ENCODE assay signal across 15 cellular contexts in the genomic region with DNA sequence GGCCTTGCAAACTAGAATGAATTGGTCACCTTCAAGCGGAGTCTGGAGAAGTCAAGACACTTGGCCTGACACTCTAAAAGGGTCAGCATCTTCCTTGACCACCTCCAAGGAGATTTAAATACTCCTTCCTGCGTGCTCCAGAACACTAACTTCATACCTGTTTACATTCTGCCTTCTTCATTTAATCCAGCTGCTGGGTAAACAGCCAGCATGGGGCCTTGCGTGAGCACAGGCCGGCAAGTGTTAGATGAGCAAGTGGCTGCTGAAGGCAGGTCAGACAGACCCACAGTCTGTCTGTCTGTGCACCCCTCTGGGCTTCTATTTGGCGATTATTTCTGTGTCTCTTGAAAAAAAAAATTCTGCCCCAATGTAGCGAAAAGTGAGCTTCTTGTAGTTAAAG.
DNase-seq lines count a peak whose midpoint lies in the region; ATAC-seq, FAIRE-seq and TF ChIP-seq lines count a peak whose summit lies in the region.
"Had no signal": no experiment of that assay in that cellular context is flagged by ENCODE, and none has a peak within 500 bp of the region (broad histone marks: within the 10 kb centered on the region; RNA-seq: fewer than 3 reads in every experiment).

No MANE protein-coding gene starts in this region.

- H3K4me2 ChIP-seq in HepG2 (ENCODE audit: low read depth, low read length) (no peak overlapping the region; the same call in 1 of the 2 replicates), mesenchymal stem cell (ENCODE audit: low read length, poor library complexity, severe bottlenecking) (no peak overlapping the region)

- FAIRE-seq in HepG2 (lab: Jason Lieb, UNC): no peak

- H2BK5ac ChIP-seq in mesenchymal stem cell (ENCODE audit: low read depth, low read length, poor library complexity, severe bottlenecking): no peak overlapping the region

- no peaks in the 10 kb centered on the region for H3K27me3 ChIP-seq in HepG2 (ENCODE audit: control insufficient read depth in 1 of 2, insufficient read depth in 2 of 2, low read length in 2 of 2)
- H3K27me3 ChIP-seq in right lobe of liver: no peaks in the 10 kb centered on the region
- H3K27me3 ChIP-seq in mesenchymal stem cell (ENCODE audit: control insufficient read depth in 1 of 2, insufficient read depth in 1 of 2, low read length in 2 of 2): no peaks in the 10 kb centered on the region

- peak overlapping the region; percentile 4; the same call in 1 of the 2 replicates for H3K9ac ChIP-seq in HepG2 (ENCODE audit: insufficient read depth, low read depth, low read length)
- H3K9ac ChIP-seq in mesenchymal stem cell (ENCODE audit: low read length): no peak overlapping the region

- no peak overlapping the region for H3K14ac ChIP-seq in mesenchymal stem cell (ENCODE audit: low read length in 2 of 2)

- BruUV-seq in HepG2 (replicated peaks; lab: Mats Ljungman, UMichigan): no TSS peak

- no peak overlapping the region for H3K4me3 ChIP-seq in HepG2 (replicated peaks in 1 of 3; ENCODE audit: insufficient read depth in 1 of 3, low read depth in 2 of 3, low read length in 3 of 3)
- H3K4me3 ChIP-seq in right lobe of liver: no peak overlapping the region
- no peak overlapping the region for H3K4me3 ChIP-seq in mesenchymal stem cell (ENCODE audit: insufficient read depth in 1 of 2, low read depth in 1 of 2, low read length in 2 of 2)

- no peak overlapping the region for H3K4ac ChIP-seq in mesenchymal stem cell (ENCODE audit: low read depth in 1 of 2, low read length in 2 of 2)

- intact Hi-C loops in HepG2 (cut with micrococcal nuclease; ENCODE audit: unreplicated experiment): no loop called here
- intact Hi-C loops in right lobe of liver (cut with DNase I): no loop called here

- DNase-seq in HepG2 (ENCODE audit: low spot score): no peak
- DNase-seq in right lobe of liver: no peak
- DNase-seq in NCI-H510A (lab: John Stamatoyannopoulos, UW): peak; percentile 56
- peak; percentile 44 for DNase-seq in mesenchymal stem cell
- DNase-seq in HCEC 1CT: no peak
- DNase-seq in activated gamma-delta T cell (lab: John Stamatoyannopoulos, UW): no peak
- DNase-seq: Calu3; CD4-positive, CD25-positive, alpha-beta regulatory T cell; DMS79; NCI-H1436 treated with DMSO at 0.1 percent for 48 hours; NCI-H345; NCI-H774; SW 1271 had no signal

- POLR2A ChIA-PET in HepG2 (lab: Yijun Ruan, JAX): no interaction called here

- H3K9me3 ChIP-seq in HepG2 (ENCODE audit: low read length) (no peaks in the 10 kb centered on the region), right lobe of liver (no peaks in the 10 kb centered on the region), mesenchymal stem cell (ENCODE audit: control insufficient read depth, low read length) (no peaks in the 10 kb centered on the region)

- no peak for ATAC-seq in HepG2
- no peak for ATAC-seq in right lobe of liver
- ATAC-seq in HG03095 (IDR thresholded peaks at IDR 0.05; ENCODE audit: unreplicated experiment): no peak
- ATAC-seq: Panc1 had no signal

- H3K4me1 ChIP-seq in HepG2 (ENCODE audit: insufficient read depth, low read length): peaks cover 100% of the 10 kb centered on the region
- no peaks in the 10 kb centered on the region for H3K4me1 ChIP-seq in right lobe of liver
- H3K4me1 ChIP-seq in mesenchymal stem cell (ENCODE audit: control insufficient read depth, insufficient read depth, low read depth, low read length): peaks cover 10% of the 10 kb centered on the region

- H2BK15ac ChIP-seq in mesenchymal stem cell (ENCODE audit: low read depth, poor library complexity, severe bottlenecking): no peak overlapping the region

- CTCF ChIA-PET in HepG2 (lab: Yijun Ruan, JAX; ENCODE audit: low intra/inter-chr PET ratio, low total read pairs): no interaction called here

- TF ChIP-seq EP300 in HepG2 (IDR thresholded peaks at IDR 0.05; ENCODE audit: low read depth in 2 of 2, low read length in 2 of 2): no peak
- no peak for TF ChIP-seq EP300 in HepG2 (CRISPR knock-in tag; IDR thresholded peaks at IDR 0.05; ENCODE audit: borderline replicate concordance)

- no peak overlapping the region for H2BK12ac ChIP-seq in mesenchymal stem cell (ENCODE audit: low read length in 2 of 2)

- no peak overlapping the region for H4K8ac ChIP-seq in mesenchymal stem cell (ENCODE audit: low read length)

- peaks cover 0 to 4% of the 10 kb centered on the region in 2 experiments; a peak in 2 of 5 replicates for H3K36me3 ChIP-seq in HepG2 (replicated peaks in 1 of 2; ENCODE audit: control insufficient read depth in 1 of 2, insufficient read depth in 2 of 2, low read length in 2 of 2)
- no peaks in the 10 kb centered on the region for H3K36me3 ChIP-seq in right lobe of liver
- no peaks in the 10 kb centered on the region for H3K36me3 ChIP-seq in mesenchymal stem cell (ENCODE audit: control insufficient read depth in 1 of 2, insufficient read depth in 2 of 2, low read depth in 1 of 2, low read length in 2 of 2)

- no peak overlapping the region for H4K91ac ChIP-seq in mesenchymal stem cell (ENCODE audit: low read length)

- in situ Hi-C loops in HepG2 (cut with HindIII; ENCODE audit: extremely low pct_ligation_motif_present, low pct_unique_long_range_greater_than_20kb): no loop called here

- H3K27ac ChIP-seq in HepG2 (ENCODE audit: extremely low read length, insufficient read depth, low read length) (peak overlapping the region; percentile 29), right lobe of liver (no peak overlapping the region), mesenchymal stem cell (ENCODE audit: low read length, poor library complexity, severe bottlenecking) (no peak overlapping the region)

- no peak overlapping the region for H3K23ac ChIP-seq in mesenchymal stem cell (ENCODE audit: low read length in 2 of 2)

- TF ChIP-seq CTCF in HepG2 (CRISPR knock-in tag; IDR thresholded peaks at IDR 0.05): no peak
- TF ChIP-seq CTCF in right lobe of liver (IDR thresholded peaks at IDR 0.05): no peak

- no peaks in the 10 kb centered on the region for H4K20me1 ChIP-seq in HepG2 (ENCODE audit: insufficient read depth, low read length)

- peaks cover 27% of the 10 kb centered on the region for H3K79me1 ChIP-seq in mesenchymal stem cell (replicated peaks; ENCODE audit: low read length, poor library complexity, severe bottlenecking)

- TF ChIP-seq RAD21 in HepG2 (CRISPR knock-in tag; IDR thresholded peaks at IDR 0.05): no peak

- H3K79me2 ChIP-seq in HepG2 (ENCODE audit: insufficient read depth, low read length): peaks cover 42% of the 10 kb centered on the region

- H2AFZ ChIP-seq in HepG2 (ENCODE audit: low read length) (no peak overlapping the region), mesenchymal stem cell (ENCODE audit: low read depth, low read length) (no peak overlapping the region)

- H2BK120ac ChIP-seq in mesenchymal stem cell (ENCODE audit: low read depth, low read length): no peak overlapping the region

- H2AK5ac ChIP-seq in mesenchymal stem cell (ENCODE audit: low read length, severe bottlenecking): no peak overlapping the region

- H3K18ac ChIP-seq in mesenchymal stem cell (ENCODE audit: low read depth in 1 of 2, low read length in 2 of 2): peak overlapping the region in 1 of 2 experiments; percentile 8

- no peak for TF ChIP-seq POLR2A in HepG2 (IDR thresholded peaks at IDR 0.05; ENCODE audit: insufficient read depth in 1 of 2, low read depth in 2 of 2, low read length in 2 of 2)
- TF ChIP-seq POLR2A in right lobe of liver (IDR thresholded peaks at IDR 0.05): no peak

- 61% methylated on average over 6 of the region's 6 CpGs for WGBS in HepG2 (ENCODE audit: low lambda C conversion rate)
- 98% methylated on average over 5 of the region's 6 CpGs for WGBS in right lobe of liver (ENCODE audit: insufficient coverage, low coverage, low lambda C conversion rate, missing lambda C conversion rate)
- WGBS in mesenchymal stem cell: 68% methylated on average over 6 of the region's 6 CpGs

TF ChIP-seq in HepG2, 621 proteins besides CTCF, POLR2A, EP300 and RAD21 (continues in another document):
- 0 out of 2 replicates have a peak, but pooled peaks have one; percentile 24 for TF ChIP-seq ZFX (CRISPR knock-in tag; IDR thresholded peaks at IDR 0.05; ENCODE audit: low read depth)
- no peak for TF ChIP-seq HHEX (CRISPR knock-in tag; IDR thresholded peaks at IDR 0.05)
- no peak for TF ChIP-seq ISX (CRISPR knock-in tag; conservative IDR thresholded peaks at IDR 0.05)
- no peak for TF ChIP-seq SKI (IDR thresholded peaks at IDR 0.05; ENCODE audit: partially characterized antibody)
- TF ChIP-seq FOXA1 (IDR thresholded peaks at IDR 0.05): no peak
- peak; percentile 80 for TF ChIP-seq FOXA1 (CRISPR knock-in tag; IDR thresholded peaks at IDR 0.05)
- no peak for TF ChIP-seq KDM4B (CRISPR knock-in tag; IDR thresholded peaks at IDR 0.05)
- no peak for TF ChIP-seq FOXP1 (IDR thresholded peaks at IDR 0.05)
- peak; percentile 74 for TF ChIP-seq FOXP1 (CRISPR knock-in tag; IDR thresholded peaks at IDR 0.05)
- no peak for TF ChIP-seq ETV5 (CRISPR knock-in tag; IDR thresholded peaks at IDR 0.05; ENCODE audit: borderline replicate concordance)
- no peak for TF ChIP-seq PLRG1 (conservative IDR thresholded peaks at IDR 0.05)
- no peak for TF ChIP-seq ZSCAN22 (CRISPR knock-in tag; IDR thresholded peaks at IDR 0.05)
- TF ChIP-seq NR2C2 (CRISPR knock-in tag; IDR thresholded peaks at IDR 0.05; ENCODE audit: borderline replicate concordance): no peak
- TF ChIP-seq HOXD1 (CRISPR knock-in tag; IDR thresholded peaks at IDR 0.05): no peak
- TF ChIP-seq GATAD2A (CRISPR knock-in tag; IDR thresholded peaks at IDR 0.05): peak; percentile 53; the same call in 1 of the 2 replicates
- TF ChIP-seq, protein P1, sequence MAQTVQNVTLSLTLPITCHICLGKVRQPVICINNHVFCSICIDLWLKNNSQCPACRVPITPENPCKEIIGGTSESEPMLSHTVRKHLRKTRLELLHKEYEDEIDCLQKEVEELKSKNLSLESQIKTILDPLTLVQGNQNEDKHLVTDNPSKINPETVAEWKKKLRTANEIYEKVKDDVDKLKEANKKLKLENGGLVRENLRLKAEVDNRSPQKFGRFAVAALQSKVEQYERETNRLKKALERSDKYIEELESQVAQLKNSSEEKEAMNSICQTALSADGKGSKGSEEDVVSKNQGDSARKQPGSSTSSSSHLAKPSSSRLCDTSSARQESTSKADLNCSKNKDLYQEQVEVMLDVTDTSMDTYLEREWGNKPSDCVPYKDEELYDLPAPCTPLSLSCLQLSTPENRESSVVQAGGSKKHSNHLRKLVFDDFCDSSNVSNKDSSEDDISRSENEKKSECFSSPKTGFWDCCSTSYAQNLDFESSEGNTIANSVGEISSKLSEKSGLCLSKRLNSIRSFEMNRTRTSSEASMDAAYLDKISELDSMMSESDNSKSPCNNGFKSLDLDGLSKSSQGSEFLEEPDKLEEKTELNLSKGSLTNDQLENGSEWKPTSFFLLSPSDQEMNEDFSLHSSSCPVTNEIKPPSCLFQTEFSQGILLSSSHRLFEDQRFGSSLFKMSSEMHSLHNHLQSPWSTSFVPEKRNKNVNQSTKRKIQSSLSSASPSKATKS (CRISPR knock-in tag; IDR thresholded peaks at IDR 0.05): no peak

Comparison
In these comparisons a context has a peak if more than half of its experiments do, and no peak if none do; other contexts are left out.
1. DNase-seq: peak in NCI-H510A (single experiment) and mesenchymal stem cell (single experiment); none in HepG2 (single experiment), right lobe of liver (0 of 3), HCEC 1CT (single experiment) and activated gamma-delta T cell (single experiment).